ENCODE assay signal across 30 cellular contexts in genomic region chr21:15559612-15560011, GRCh38.
"Had no signal": no experiment of that assay in that cellular context is flagged by ENCODE, and none has a peak within 500 bp of the region (broad histone marks: within the 10 kb centered on the region; RNA-seq: fewer than 3 reads in every experiment).

No MANE protein-coding gene starts in this region.

- H3K4me3 Mint-ChIP-seq: naive B cell; naive thymus-derived CD8-positive, alpha-beta T cell; natural killer cell treated with Interleukin-12 subunit alpha and Interleukin-12 subunit beta and Interleukin-15 and Interleukin-18, amount 100 ng/mL, for 72 hours; nephron progenitor cell; neural crest cell; stimulated activated naive CD8-positive, alpha-beta T cell treated with anti-CD3 and anti-CD28 coated beads, Interleukin-15, amount 100 ng/mL, for 72 hours had no signal

- H3K4me3 ChIP-seq: pancreas, prostate gland, skin epidermis, smooth muscle cell, spleen, suprapubic skin, testis, tibial artery, transverse colon, upper lobe of left lung, vagina had no signal

- H3K36me3 ChIP-seq: neutrophil, pancreas, prostate gland, spleen, suprapubic skin, tibial artery, transverse colon, upper lobe of left lung, vagina had no signal

- H3K36me3 Mint-ChIP-seq: naive B cell; natural killer cell treated with Interleukin-12 subunit alpha and Interleukin-12 subunit beta and Interleukin-15 and Interleukin-18, amount 100 ng/mL, for 72 hours had no signal

- H3K27me3 Mint-ChIP-seq: naive B cell; stimulated activated naive CD8-positive, alpha-beta T cell treated with anti-CD3 and anti-CD28 coated beads, Interleukin-15, amount 100 ng/mL, for 72 hours had no signal

- H3K27ac Mint-ChIP-seq: naive B cell; naive thymus-derived CD8-positive, alpha-beta T cell; natural killer cell treated with Interleukin-12 subunit alpha and Interleukin-12 subunit beta and Interleukin-15 and Interleukin-18, amount 100 ng/mL, for 72 hours; nephron progenitor cell; stimulated activated naive CD8-positive, alpha-beta T cell treated with anti-CD3 and anti-CD28 coated beads, Interleukin-15, amount 100 ng/mL, for 72 hours had no signal

- H3K9me3 ChIP-seq: neutrophil, pancreas, prostate gland, spleen, suprapubic skin, testis, transverse colon, upper lobe of left lung, vagina had no signal

- H3K27me3 ChIP-seq: neutrophil, pancreas, spleen, suprapubic skin, testis, tibial artery, transverse colon, upper lobe of left lung, vagina had no signal

- H3K4me2 ChIP-seq: smooth muscle cell had no signal

- H3K9me3 Mint-ChIP-seq: stimulated activated naive CD8-positive, alpha-beta T cell treated with anti-CD3 and anti-CD28 coated beads, Interleukin-15, amount 100 ng/mL, for 72 hours had no signal

- H3K27ac ChIP-seq: neutrophil, pancreas, prostate gland, skin epidermis, spleen, suprapubic skin, testis, tibial artery, transverse colon, upper lobe of left lung, vagina had no signal

- DNase-seq: naive B cell; naive thymus-derived CD8-positive, alpha-beta T cell; nephron progenitor cell; nucleus accumbens; pancreas; right cardiac atrium; spleen; stimulated activated CD4-positive, alpha-beta T cell treated with anti-CD3 and anti-CD28 coated beads, Interleukin-12 subunit alpha, Interleukin-12 subunit beta, amount 100 ng/mL, for 4 hours; stimulated activated CD4-positive, alpha-beta T cell treated with anti-CD3 and anti-CD28 coated beads, Interleukin-1b, Interleukin-23, amount 100 ng/mL, for 48 hours; stimulated activated CD4-positive, alpha-beta T cell treated with anti-CD3 and anti-CD28 coated beads, Interleukin-4, amount 100 ng/mL, for 1 hour; stimulated activated CD4-positive, alpha-beta T cell treated with anti-CD3 and anti-CD28 coated beads, Interleukin-4, amount 100 ng/mL, for 4 hours; stimulated activated CD8-positive, alpha-beta memory T cell treated with anti-CD3 and anti-CD28 coated beads, Interleukin-4, amount 100 ng/mL, for 48 hours; stimulated activated naive CD4-positive, alpha-beta T cell; stimulated activated naive CD8-positive, alpha-beta T cell treated with anti-CD3 and anti-CD28 coated beads, Interleukin-15, amount 100 ng/mL, for 72 hours; stimulated activated naive CD8-positive, alpha-beta T cell treated with anti-CD3 and anti-CD28 coated beads, Interleukin-15, Interleukin-2, amounts not matched to agents 100 U/mL and 50 U/mL, for 24 hours; substantia nigra; testis; tibial artery; transverse colon; upper lobe of left lung had no signal

- H3K4me1 Mint-ChIP-seq: naive thymus-derived CD8-positive, alpha-beta T cell; nephron progenitor cell; neural crest cell had no signal

- ATAC-seq: naive thymus-derived CD8-positive, alpha-beta T cell; pancreas; right cardiac atrium; sciatic nerve; stimulated activated naive CD8-positive, alpha-beta T cell treated with anti-CD3 and anti-CD28 coated beads, Interleukin-15, amount 100 ng/mL, for 72 hours had no signal

- H3K4me1 ChIP-seq: pancreas, prostate gland, spleen, suprapubic skin, testis, tibial artery, transverse colon, vagina had no signal

- FAIRE-seq: pancreas, urothelium cell line had no signal
